8 cellular contexts compared by ENCODE assay signal in the genomic region with DNA sequence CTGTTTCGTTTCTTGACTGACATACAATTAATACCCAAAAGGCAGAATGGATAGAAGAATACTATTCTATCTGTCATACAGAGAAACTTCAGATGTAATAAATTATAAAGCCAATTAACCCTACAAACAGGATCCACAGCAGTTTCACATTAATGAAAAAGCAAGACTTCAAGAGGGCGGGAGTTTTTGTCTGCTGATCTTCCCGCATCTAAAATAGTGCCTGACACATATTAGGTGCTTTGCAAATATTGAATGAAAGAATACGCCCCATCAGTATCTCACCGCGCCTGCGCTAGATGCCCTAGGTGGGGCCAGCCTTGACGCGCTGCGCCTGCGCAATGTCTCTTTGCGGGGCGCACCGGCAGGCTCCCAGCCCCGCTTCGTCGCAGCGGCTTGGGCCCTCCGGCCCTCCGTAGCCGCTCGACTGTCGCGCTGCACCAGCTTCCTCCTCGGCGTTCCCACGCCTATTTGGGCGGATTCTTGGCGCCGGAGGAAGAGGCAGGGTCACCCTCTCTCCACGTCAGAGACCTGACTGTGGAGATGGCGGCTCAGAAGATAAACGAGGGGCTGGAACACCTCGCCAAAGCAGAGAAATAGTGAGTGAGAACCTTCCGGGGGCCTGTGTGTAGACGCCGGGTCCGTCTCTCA. TPM values are rescaled to one million over a fixed set of nuclear protein-coding genes. Genes with fewer than 3 reads are reported as not detected.
DNase-seq lines count a peak whose midpoint lies in the region; ATAC-seq and TF ChIP-seq lines count a peak whose summit lies in the region.

A gene (plus strand): TSS at position 465 of the 648 bp plus-strand sequence. CDS start 76 bp downstream, at position 541.

- peak within 1 kb of the TSS; percentile 99 for H3K4me3 ChIP-seq in DND-41 (ENCODE audit: low read depth in 1 of 2, low read length in 2 of 2)
- H3K4me3 ChIP-seq in Karpas-422 (ENCODE audit: low read length), result peak within 1 kb of the TSS; percentile 97
- peak within 1 kb of the TSS; percentile 82 to 99 (median 93) for H3K4me3 ChIP-seq in fibroblast of lung (replicated peaks in 1 of 4; ENCODE audit: control extremely low read depth in 1 of 4, insufficient read depth in 1 of 4, low read depth in 3 of 4, low read length in 4 of 4)
- H3K4me3 ChIP-seq in naive thymus-derived CD4-positive, alpha-beta T cell (ENCODE audit: low read length), result peak within 1 kb of the TSS; percentile 93

- H3K27ac ChIP-seq in DND-41 (ENCODE audit: low read length) (peak within 1 kb of the TSS; percentile 91), Karpas-422 (ENCODE audit: low read length) (peak within 1 kb of the TSS; percentile 82), fibroblast of lung (ENCODE audit: insufficient read depth, low read length) (peak within 1 kb of the TSS; percentile 91)
- H3K27ac ChIP-seq in naive thymus-derived CD4-positive, alpha-beta T cell (ENCODE audit: low read depth, low read length), result peak within 1 kb of the TSS; percentile 76

- H3K36me3 Mint-ChIP-seq in naive thymus-derived CD4-positive, alpha-beta T cell, result peaks cover 0 to 3% (median 0%) of the 10 kb centered on the region in 5 donors
- H3K36me3 Mint-ChIP-seq in stimulated activated naive B cell treated with anti-CD40 and anti-IgM and Interleukin-4, amounts not matched to agents 10 μg/mL and 1 μg/mL and 100 μg/mL, for 72 hours, result peaks cover 3 to 10% of the 10 kb centered on the region in 2 donors

- no peaks in the 10 kb centered on the region for H3K9me2 ChIP-seq in Karpas-422 (replicated peaks; ENCODE audit: insufficient read depth, low read length)

- CTCF ChIA-PET in naive thymus-derived CD4-positive, alpha-beta T cell (lab: Charles Lee), result no interaction called here

- peaks cover 40% of the 10 kb centered on the region for H3K4me1 ChIP-seq in DND-41 (ENCODE audit: insufficient read depth, low read length)
- peaks cover 55% of the 10 kb centered on the region for H3K4me1 ChIP-seq in Karpas-422 (ENCODE audit: low read length)
- H3K4me1 ChIP-seq in fibroblast of lung (ENCODE audit: control insufficient read depth, extremely low read depth, insufficient read depth, low read length), result peaks cover 10% of the 10 kb centered on the region
- peaks cover 4 to 22% of the 10 kb centered on the region in 2 donors for H3K4me1 ChIP-seq in naive thymus-derived CD4-positive, alpha-beta T cell (ENCODE audit: control insufficient read depth in 2 of 2, insufficient read depth in 2 of 2, low read length in 2 of 2)

- POLR2A ChIA-PET in naive thymus-derived CD4-positive, alpha-beta T cell (lab: Charles Lee), result interaction anchor here (1.0 kb wide), 2 partner anchors 568 to 612 kb away, joined by 4 to 5 read pairs; a partner anchor contains a TSS

- DNase-seq in DND-41 (peak; percentile 94), Karpas-422 (peak; percentile 97), RPMI8226 (peak; percentile 98), fibroblast of lung (ENCODE audit: low read depth in 2 of 2) (peak; percentile 93 to 94)
- DNase-seq in activated T-helper 1 cell treated with anti-CD3 and anti-CD28 coated beads, Interleukin-2, amount 50 U/mL, for 16 hours (ENCODE audit: low read depth in 1 of 2, low spot score in 1 of 2), result peak; percentile 70 to 87
- peak; percentile 88 to 94 (median 91) for DNase-seq in naive thymus-derived CD4-positive, alpha-beta T cell
- peak; percentile 92 for DNase-seq in stimulated activated naive B cell treated with anti-CD40 and anti-IgM and Interleukin-4, amounts not matched to agents 10 μg/mL and 1 μg/mL and 100 μg/mL, for 72 hours

- peaks cover 48% of the 10 kb centered on the region for H3K79me2 ChIP-seq in DND-41 (ENCODE audit: insufficient read depth, low read length)
- H3K79me2 ChIP-seq in Karpas-422 (ENCODE audit: low read length), result peaks cover 45% of the 10 kb centered on the region
- H3K79me2 ChIP-seq in fibroblast of lung (ENCODE audit: control insufficient read depth, insufficient read depth, low read length), result peaks cover 43% of the 10 kb centered on the region

- ATAC-seq in DND-41 (ENCODE audit: insufficient read depth, low read depth) (peak; percentile 87), GM21825 (IDR thresholded peaks at IDR 0.05; ENCODE audit: unreplicated experiment) (peak; percentile 74)
- peak; percentile 94 for ATAC-seq in naive thymus-derived CD4-positive, alpha-beta T cell
- ATAC-seq in stimulated activated naive B cell treated with anti-CD40 and anti-IgM and Interleukin-4, amounts not matched to agents 10 μg/mL and 1 μg/mL and 100 μg/mL, for 72 hours (replicated peaks), result peak; percentile 87 to 92

- H3K9me3 Mint-ChIP-seq in naive thymus-derived CD4-positive, alpha-beta T cell, result peaks cover 0 to 3% (median 0%) of the 10 kb centered on the region in 11 donors
- H3K9me3 Mint-ChIP-seq in stimulated activated naive B cell treated with anti-CD40 and anti-IgM and Interleukin-4, amounts not matched to agents 10 μg/mL and 1 μg/mL and 100 μg/mL, for 72 hours, result no peaks in the 10 kb centered on the region

- peak within 1 kb of the TSS; percentile 94 to 99 (median 98) for H3K4me3 Mint-ChIP-seq in naive thymus-derived CD4-positive, alpha-beta T cell
- H3K4me3 Mint-ChIP-seq in stimulated activated naive B cell treated with anti-CD40 and anti-IgM and Interleukin-4, amounts not matched to agents 10 μg/mL and 1 μg/mL and 100 μg/mL, for 72 hours, result peak within 1 kb of the TSS; percentile 96 to 98

- H3K9ac ChIP-seq in DND-41 (ENCODE audit: low read depth, low read length), result peak within 1 kb of the TSS; percentile 86
- H3K9ac ChIP-seq in Karpas-422 (ENCODE audit: low read length), result peak within 1 kb of the TSS; percentile 93
- H3K9ac ChIP-seq in fibroblast of lung (ENCODE audit: insufficient read depth, low read length), result peak within 1 kb of the TSS; percentile 87

- TF ChIP-seq CTCF in DND-41 (IDR thresholded peaks at IDR 0.05; ENCODE audit: borderline replicate concordance, extremely low read depth, low read length, poor library complexity, severe bottlenecking) (no peak), fibroblast of lung (conservative IDR thresholded peaks at IDR 0.05 in 1 of 2, IDR thresholded peaks at IDR 0.05 in 1 of 2; ENCODE audit: low read depth in 1 of 2, low read length in 2 of 2) (no peak)

- H4K20me1 ChIP-seq in DND-41 (ENCODE audit: insufficient read depth, low read length) (peaks cover 29% of the 10 kb centered on the region), Karpas-422 (ENCODE audit: insufficient read depth, low read depth, low read length) (peaks cover 17% of the 10 kb centered on the region; the same call in 1 of the 2 replicates), fibroblast of lung (ENCODE audit: control insufficient read depth, extremely low read depth, insufficient read depth, low read length) (no peaks in the 10 kb centered on the region)

- H3K27me3 Mint-ChIP-seq in naive thymus-derived CD4-positive, alpha-beta T cell, result peaks cover 0 to 10% (median 0%) of the 10 kb centered on the region in 5 donors
- H3K27me3 Mint-ChIP-seq in stimulated activated naive B cell treated with anti-CD40 and anti-IgM and Interleukin-4, amounts not matched to agents 10 μg/mL and 1 μg/mL and 100 μg/mL, for 72 hours, result no peaks in the 10 kb centered on the region

- H3K9me3 ChIP-seq in DND-41 (ENCODE audit: insufficient read depth, low read length, severe bottlenecking) (no peaks in the 10 kb centered on the region), Karpas-422 (ENCODE audit: low read length) (no peaks in the 10 kb centered on the region), fibroblast of lung (ENCODE audit: control insufficient read depth, insufficient read depth, low read depth, low read length) (no peaks in the 10 kb centered on the region)
- no peaks in the 10 kb centered on the region for H3K9me3 ChIP-seq in naive thymus-derived CD4-positive, alpha-beta T cell (ENCODE audit: control insufficient read depth in 2 of 3, low read length in 3 of 3)

- peak within 1 kb of the TSS; percentile 84 to 99 (median 96) for H3K27ac Mint-ChIP-seq in naive thymus-derived CD4-positive, alpha-beta T cell
- peak within 1 kb of the TSS; percentile 99 for H3K27ac Mint-ChIP-seq in stimulated activated naive B cell treated with anti-CD40 and anti-IgM and Interleukin-4, amounts not matched to agents 10 μg/mL and 1 μg/mL and 100 μg/mL, for 72 hours

- H3K4me2 ChIP-seq in DND-41 (ENCODE audit: insufficient read depth, low read length) (peak within 1 kb of the TSS; percentile 98), Karpas-422 (ENCODE audit: low read depth, low read length, poor library complexity, severe bottlenecking) (peak within 1 kb of the TSS; percentile 95), fibroblast of lung (ENCODE audit: extremely low read depth, insufficient read depth, low read length) (peak within 1 kb of the TSS; percentile 98)

- peaks cover 43 to 63% (median 54%) of the 10 kb centered on the region in 7 donors for H3K4me1 Mint-ChIP-seq in naive thymus-derived CD4-positive, alpha-beta T cell
- H3K4me1 Mint-ChIP-seq in stimulated activated naive B cell treated with anti-CD40 and anti-IgM and Interleukin-4, amounts not matched to agents 10 μg/mL and 1 μg/mL and 100 μg/mL, for 72 hours, result peaks cover 28 to 54% of the 10 kb centered on the region in 2 donors

- intact Hi-C loops in naive thymus-derived CD4-positive, alpha-beta T cell (cut with micrococcal nuclease), result loop anchor here (1.0 to 10.0 kb wide), 13 partner anchors 35 to 1918 kb away; a partner anchor contains a TSS

- peak within 1 kb of the TSS; percentile 75 for H2AFZ ChIP-seq in DND-41 (ENCODE audit: low read depth, low read length)
- H2AFZ ChIP-seq in Karpas-422 (ENCODE audit: low read length), result peak within 1 kb of the TSS; percentile 84
- peak within 1 kb of the TSS; percentile 73 for H2AFZ ChIP-seq in fibroblast of lung (ENCODE audit: low read length)

- no peaks in the 10 kb centered on the region; the same call in 1 of the 2 replicates for H3K36me3 ChIP-seq in DND-41 (ENCODE audit: insufficient read depth, low read length)
- 0 out of 2 replicates have a peak, but pooled peaks cover 3% of the 10 kb centered on the region for H3K36me3 ChIP-seq in Karpas-422 (ENCODE audit: insufficient read depth, low read length)
- H3K36me3 ChIP-seq in fibroblast of lung (ENCODE audit: control insufficient read depth, insufficient read depth, low read length), result no peaks in the 10 kb centered on the region
- H3K36me3 ChIP-seq in naive thymus-derived CD4-positive, alpha-beta T cell (ENCODE audit: control insufficient read depth in 2 of 3, insufficient read depth in 3 of 3, low read length in 3 of 3), result peaks cover 0 to 4% (median 0%) of the 10 kb centered on the region in 3 experiments

- no peaks in the 10 kb centered on the region for H3K27me3 ChIP-seq in DND-41 (ENCODE audit: insufficient read depth, low read length, poor library complexity)
- no peaks in the 10 kb centered on the region for H3K27me3 ChIP-seq in Karpas-422 (ENCODE audit: low read length)
- H3K27me3 ChIP-seq in fibroblast of lung (ENCODE audit: control insufficient read depth, insufficient read depth, low read length), result no peaks in the 10 kb centered on the region
- no peaks in the 10 kb centered on the region for H3K27me3 ChIP-seq in naive thymus-derived CD4-positive, alpha-beta T cell (ENCODE audit: control insufficient read depth in 2 of 2, insufficient read depth in 2 of 2, low read length in 2 of 2)

RNA-seq across cellular contexts. Expression of the gene that starts here (rescaled TPM):
- 33.4 and 50.4 TPM in 2 replicates for total RNA-seq in Karpas-422 (2014; rRNA removed; shearing (Covaris generic); ENCODE audit: low replicate concordance)
- 30.8 and 33.7 TPM in 2 replicates for total RNA-seq in fibroblast of lung
- polyA plus RNA-seq in fibroblast of lung, result 22.7 and 23.1 TPM in 2 replicates
- 15.0 and 17.5 TPM in 2 replicates for polyA plus RNA-seq in fibroblast of lung (2012)
- polyA minus RNA-seq in fibroblast of lung (ENCODE audit: low replicate concordance), result 9.8 and 18.0 TPM in 2 replicates
- total RNA-seq in naive thymus-derived CD4-positive, alpha-beta T cell, result 10 to 100 TPM; 28.1 to 35.7 (median 30.0) TPM
- polyA plus RNA-seq in naive thymus-derived CD4-positive, alpha-beta T cell, result 10 to 100 TPM; 10.2 to 12.9 TPM

Comparison
In these comparisons a context has a peak if more than half of its experiments do, and no peak if none do; other contexts are left out.
1. Peak in every context shown above with its lines: DNase-seq, ATAC-seq, H3K4me3 ChIP-seq and H3K27ac ChIP-seq.